ENCODE assay signal across 23 cellular contexts in the genomic region with DNA sequence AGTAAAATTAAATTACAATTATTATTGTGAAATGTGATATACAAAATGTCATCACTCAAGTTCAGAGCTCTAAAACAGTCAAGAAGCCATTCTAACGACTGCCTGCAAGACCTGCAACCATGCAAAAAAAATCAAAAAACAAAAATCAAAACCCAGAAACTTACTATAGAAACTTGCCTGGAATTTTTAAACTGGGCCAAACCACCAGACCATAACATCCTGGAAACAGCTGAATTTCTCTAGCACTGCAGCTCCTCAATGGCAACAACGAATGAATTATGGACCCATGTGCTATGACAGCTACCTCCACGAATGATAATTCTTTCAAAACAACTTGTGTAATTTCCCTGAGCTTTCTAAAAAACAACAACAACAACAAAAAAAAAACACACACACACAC.
DNase-seq lines count a peak whose midpoint lies in the region; ATAC-seq and TF ChIP-seq lines count a peak whose summit lies in the region.
"Had no signal": no experiment of that assay in that cellular context is flagged by ENCODE, and none has a peak within 500 bp of the region (broad histone marks: within the 10 kb centered on the region; RNA-seq: fewer than 3 reads in every experiment).

No MANE protein-coding gene starts in this region.

- 35% methylated on average over 3 of the region's 3 CpGs for WGBS in right lobe of liver (ENCODE audit: insufficient coverage, low coverage, low lambda C conversion rate, missing lambda C conversion rate)

- peaks cover 4% of the 10 kb centered on the region for H3K27me3 Mint-ChIP-seq in nephron (ENCODE audit: low read depth)
- peaks cover 24% of the 10 kb centered on the region for H3K27me3 Mint-ChIP-seq in stimulated activated memory B cell treated with anti-CD40 and anti-IgM and Interleukin-4, amounts not matched to agents 10 μg/mL and 1 μg/mL and 100 μg/mL, for 72 hours
- H3K27me3 Mint-ChIP-seq: activated CD4-positive, alpha-beta T cell treated with anti-CD3 and anti-CD28 coated beads, Interleukin-2, amount 10 ng/mL, durations not matched to agents 24 days and 14 days; dendritic cell treated with granulocyte-macrophage colony-stimulating factor and Interleukin-4, amounts not matched to agents 40 ng/mL and 50 ng/mL, for 4 days had no signal

- H3K27ac Mint-ChIP-seq in nephron, result peak overlapping the region; percentile 79 to 92 (median 79)
- H3K27ac Mint-ChIP-seq in stimulated activated memory B cell treated with anti-CD40 and anti-IgM and Interleukin-4, amounts not matched to agents 10 μg/mL and 1 μg/mL and 100 μg/mL, for 72 hours, result no peak overlapping the region
- H3K27ac Mint-ChIP-seq: activated CD4-positive, alpha-beta T cell treated with anti-CD3 and anti-CD28 coated beads, Interleukin-2, amount 10 ng/mL, durations not matched to agents 24 days and 14 days; CD8-positive, alpha-beta T cell; dendritic cell treated with granulocyte-macrophage colony-stimulating factor and Interleukin-4, amounts not matched to agents 40 ng/mL and 50 ng/mL, for 4 days had no signal

- H3K36me3 ChIP-seq in adipocyte (ENCODE audit: control insufficient read depth, insufficient read depth, low read length, severe bottlenecking) (no peaks in the 10 kb centered on the region), right lobe of liver (no peaks in the 10 kb centered on the region)
- H3K36me3 ChIP-seq: sigmoid colon had no signal

- no peak for ATAC-seq in stimulated activated memory B cell treated with anti-CD40 and anti-IgM and Interleukin-4, amounts not matched to agents 10 μg/mL and 1 μg/mL and 100 μg/mL, for 72 hours
- ATAC-seq in HG02970 (IDR thresholded peaks at IDR 0.05; ENCODE audit: low FRiP score, unreplicated experiment) (no peak), right lobe of liver (no peak)
- ATAC-seq: activated T-cell treated with anti-CD3 and anti-CD28 coated beads, Interleukin-2, amount 50 U/mL, for 4 hours; CD8-positive, alpha-beta T cell; K562 had no signal

- H3K9ac ChIP-seq in adipocyte (ENCODE audit: low read length), result no peak overlapping the region

- DNase-seq in AG20443 (ENCODE audit: low spot score), result peak; percentile 56
- peak; percentile 50 for DNase-seq in adipocyte (ENCODE audit: low read depth)
- DNase-seq in fibroblast of peridontal ligament (ENCODE audit: extremely low read depth), result peak; percentile 75
- no peak for DNase-seq in activated effector memory CD4-positive, alpha-beta T cell treated with anti-CD3 and anti-CD28 coated beads, Interleukin-2, amount 50 U/mL, for 16 hours
- no peak for DNase-seq in right lobe of liver
- DNase-seq: activated CD4-positive, alpha-beta T cell treated with anti-CD3 and anti-CD28 coated beads, Interleukin-2, amount 10 ng/mL, durations not matched to agents 24 days and 14 days; activated T-cell treated with anti-CD3 and anti-CD28 coated beads, Interleukin-2, amount 50 U/mL, for 4 hours; CD8-positive, alpha-beta T cell; DMS153; H7; head of caudate nucleus; mammary epithelial cell; NCI-H2029; NCI-H526 treated with DMSO at 0.1 percent for 48 hours; posterior cingulate gyrus; SIG-M5; sigmoid colon; stimulated activated naive CD4-positive, alpha-beta T cell treated with Interleukin-2 at 50 U/mL for 16 hours had no signal

- TF ChIP-seq CTCF in nephron (IDR thresholded peaks at IDR 0.05; ENCODE audit: unreplicated experiment in 3 of 3) (no peak), right lobe of liver (IDR thresholded peaks at IDR 0.05) (no peak)

- H3K4me1 ChIP-seq in adipocyte (ENCODE audit: control insufficient read depth, insufficient read depth, low read length), result peaks cover 24% of the 10 kb centered on the region
- no peaks in the 10 kb centered on the region for H3K4me1 ChIP-seq in right lobe of liver

- intact Hi-C loops in right lobe of liver (cut with DNase I), result no loop called here

- H3K4me3 ChIP-seq in adipocyte (ENCODE audit: low read length) (no peak overlapping the region), right lobe of liver (no peak overlapping the region)
- H3K4me3 ChIP-seq: K562, sigmoid colon had no signal

- no peaks in the 10 kb centered on the region for H3K27me3 ChIP-seq in adipocyte (replicated peaks; ENCODE audit: control insufficient read depth, insufficient read depth, low read length)
- H3K27me3 ChIP-seq in right lobe of liver, result no peaks in the 10 kb centered on the region
- H3K27me3 ChIP-seq: sigmoid colon had no signal

- TF ChIP-seq POLR2A in right lobe of liver (IDR thresholded peaks at IDR 0.05), result no peak

- peaks cover 2% of the 10 kb centered on the region for H3K9me3 Mint-ChIP-seq in nephron
- H3K9me3 Mint-ChIP-seq in stimulated activated memory B cell treated with anti-CD40 and anti-IgM and Interleukin-4, amounts not matched to agents 10 μg/mL and 1 μg/mL and 100 μg/mL, for 72 hours, result no peaks in the 10 kb centered on the region
- H3K9me3 Mint-ChIP-seq: activated CD4-positive, alpha-beta T cell treated with anti-CD3 and anti-CD28 coated beads, Interleukin-2, amount 10 ng/mL, durations not matched to agents 24 days and 14 days; activated T-cell treated with anti-CD3 and anti-CD28 coated beads, Interleukin-2, amount 50 U/mL, for 4 hours; CD8-positive, alpha-beta T cell; dendritic cell treated with granulocyte-macrophage colony-stimulating factor and Interleukin-4, amounts not matched to agents 40 ng/mL and 50 ng/mL, for 4 days had no signal

- H3K36me3 Mint-ChIP-seq in nephron (ENCODE audit: low read depth), result no peaks in the 10 kb centered on the region
- no peaks in the 10 kb centered on the region for H3K36me3 Mint-ChIP-seq in stimulated activated memory B cell treated with anti-CD40 and anti-IgM and Interleukin-4, amounts not matched to agents 10 μg/mL and 1 μg/mL and 100 μg/mL, for 72 hours
- H3K36me3 Mint-ChIP-seq: CD8-positive, alpha-beta T cell had no signal

- H3K4me1 Mint-ChIP-seq in nephron, result peaks cover 45% of the 10 kb centered on the region
- H3K4me1 Mint-ChIP-seq in stimulated activated memory B cell treated with anti-CD40 and anti-IgM and Interleukin-4, amounts not matched to agents 10 μg/mL and 1 μg/mL and 100 μg/mL, for 72 hours, result no peaks in the 10 kb centered on the region
- H3K4me1 Mint-ChIP-seq: activated CD4-positive, alpha-beta T cell treated with anti-CD3 and anti-CD28 coated beads, Interleukin-2, amount 10 ng/mL, durations not matched to agents 24 days and 14 days had no signal

- H3K9me3 ChIP-seq in adipocyte (ENCODE audit: control insufficient read depth, low read length), result no peaks in the 10 kb centered on the region
- no peaks in the 10 kb centered on the region for H3K9me3 ChIP-seq in right lobe of liver
- H3K9me3 ChIP-seq: sigmoid colon had no signal

- no peak overlapping the region for H3K27ac ChIP-seq in right lobe of liver

- H3K4me3 Mint-ChIP-seq in nephron, result peak overlapping the region in 1 of 3 experiments; percentile 20
- H3K4me3 Mint-ChIP-seq in stimulated activated memory B cell treated with anti-CD40 and anti-IgM and Interleukin-4, amounts not matched to agents 10 μg/mL and 1 μg/mL and 100 μg/mL, for 72 hours, result no peak overlapping the region
- H3K4me3 Mint-ChIP-seq: activated CD4-positive, alpha-beta T cell treated with anti-CD3 and anti-CD28 coated beads, Interleukin-2, amount 10 ng/mL, durations not matched to agents 24 days and 14 days; activated T-cell treated with anti-CD3 and anti-CD28 coated beads, Interleukin-2, amount 50 U/mL, for 4 hours; CD8-positive, alpha-beta T cell; dendritic cell treated with granulocyte-macrophage colony-stimulating factor and Interleukin-4, amounts not matched to agents 40 ng/mL and 50 ng/mL, for 4 days had no signal

Comparison
In these comparisons a context has a peak if more than half of its experiments do, and no peak if none do; other contexts are left out.
1. DNase-seq: peak in AG20443 (single experiment), adipocyte (single experiment) and fibroblast of peridontal ligament (single experiment); none in activated effector memory CD4-positive, alpha-beta T cell treated with anti-CD3 and anti-CD28 coated beads, Interleukin-2, amount 50 U/mL, for 16 hours (single experiment) and right lobe of liver (0 of 3).